ENCODE assay signal across 23 cellular contexts in genomic region chr10:92938846-92939245, GRCh38.
"Had no signal": no experiment of that assay in that cellular context is flagged by ENCODE, and none has a peak within 500 bp of the region (broad histone marks: within the 10 kb centered on the region; RNA-seq: fewer than 3 reads in every experiment).

No MANE protein-coding gene starts in this region.

- H3K36me3 Mint-ChIP-seq: natural killer cell had no signal

- H3K4me3 Mint-ChIP-seq: immature natural killer cell, memory B cell, mesothelial cell of epicardium, natural killer cell, neural crest cell had no signal

- ATAC-seq: foreskin keratinocyte, left cardiac atrium, lower lobe of right lung, natural killer cell had no signal

- H3K4me3 ChIP-seq: coronary artery, esophagus squamous epithelium, left ventricle myocardium inferior, lower lobe of right lung, sigmoid colon, skin epidermis, stomach, thoracic aorta, transverse colon had no signal

- H3K27me3 ChIP-seq: esophagus squamous epithelium, foreskin keratinocyte, sigmoid colon, stomach, transverse colon had no signal

- H3K9me3 ChIP-seq: esophagus squamous epithelium, left ventricle myocardium inferior, lower lobe of right lung, sigmoid colon, stomach, thoracic aorta, transverse colon had no signal

- H3K27me3 Mint-ChIP-seq: memory B cell had no signal

- FAIRE-seq: endometrium, kidney had no signal

- H3K27ac Mint-ChIP-seq: immature natural killer cell, memory B cell, mesothelial cell of epicardium, natural killer cell had no signal

- H3K27ac ChIP-seq: coronary artery, epithelial cell of prostate, esophagus squamous epithelium, foreskin keratinocyte, left ventricle myocardium inferior, lower lobe of right lung, sigmoid colon, skin epidermis, stomach, thoracic aorta, transverse colon had no signal

- H3K36me3 ChIP-seq: thoracic aorta had no signal

- DNase-seq: effector CD4-positive, alpha-beta T cell; esophagus squamous epithelium; foreskin keratinocyte; immature natural killer cell; kidney; left cardiac atrium; left ventricle myocardium inferior; lower lobe of right lung; natural killer cell; posterior cingulate gyrus; sigmoid colon; stimulated activated CD4-positive, alpha-beta T cell treated with anti-CD3 and anti-CD28 coated beads, Interleukin-12 subunit alpha, Interleukin-12 subunit beta, amount 100 ng/mL, for 4 hours; stimulated activated naive CD4-positive, alpha-beta T cell; stomach; transverse colon had no signal

- H3K9me3 Mint-ChIP-seq: immature natural killer cell, mesothelial cell of epicardium, natural killer cell, neural crest cell had no signal

- H3K4me1 Mint-ChIP-seq: immature natural killer cell, memory B cell, mesothelial cell of epicardium, natural killer cell, neural crest cell had no signal

- H3K4me1 ChIP-seq: esophagus squamous epithelium, foreskin keratinocyte, left ventricle myocardium inferior, lower lobe of right lung, sigmoid colon, stomach, transverse colon had no signal
